In the genomic region with DNA sequence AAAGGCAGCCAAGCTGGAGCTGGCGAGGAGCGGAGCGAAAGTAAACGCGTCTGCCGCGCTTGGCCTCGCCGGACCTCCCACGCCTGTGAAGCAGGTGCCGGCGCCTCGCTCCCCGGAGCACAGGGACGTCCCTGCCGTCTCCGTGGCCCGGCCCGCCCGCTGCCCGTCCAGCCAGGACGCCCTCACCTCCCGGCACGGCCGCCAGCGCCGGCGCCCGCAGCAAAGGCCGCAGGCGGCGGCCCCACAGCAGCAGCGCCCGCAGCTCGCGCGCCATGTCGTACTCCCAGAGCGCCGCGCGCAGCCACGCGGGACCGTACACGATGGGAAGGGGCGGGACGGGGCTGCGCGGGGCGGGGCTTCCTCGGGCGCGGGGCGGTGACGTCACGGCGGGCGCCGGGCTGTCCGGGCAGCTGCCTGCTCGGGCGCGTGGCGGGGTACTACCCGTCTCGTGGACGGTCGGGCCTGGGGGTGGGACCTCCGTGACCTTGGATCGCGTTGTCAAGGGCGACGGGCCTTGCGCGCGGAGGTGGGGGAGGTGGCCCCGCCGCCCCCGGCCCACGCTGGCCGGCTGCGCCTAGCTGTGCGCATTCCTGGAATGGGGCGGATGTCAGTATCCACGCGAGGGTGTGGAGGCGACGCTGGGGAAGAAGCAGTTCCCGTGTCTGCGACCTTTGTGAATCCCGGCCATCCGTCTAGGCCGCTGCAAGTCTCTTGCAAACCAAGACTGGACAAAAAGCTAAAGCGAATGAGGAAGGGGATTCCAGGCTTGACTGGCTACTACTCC, we compare ENCODE assay signal across 8 cellular contexts. TPM values are rescaled to one million over a fixed set of nuclear protein-coding genes. Genes with fewer than 3 reads are reported as not detected.
DNase-seq lines count a peak whose midpoint lies in the region; ATAC-seq and TF ChIP-seq lines count a peak whose summit lies in the region.

A gene (minus strand): TSS at position 290 of the 784 bp plus-strand sequence. CDS start 16 bp downstream, at position 274.

- H3K4me2 ChIP-seq in PC-3 (ENCODE audit: low read length) = peak within 1 kb of the TSS; percentile 93

- H3K4me1 ChIP-seq in Caco-2 (peaks cover 9% of the 10 kb centered on the region; the same call in 1 of the 2 replicates), HUES48 (ENCODE audit: control insufficient read depth, insufficient read depth, low read length) (peaks cover 8% of the 10 kb centered on the region; the same call in 1 of the 2 replicates), PC-3 (ENCODE audit: insufficient read depth, low read length) (peaks cover 10% of the 10 kb centered on the region), esophagus (ENCODE audit: control insufficient read depth in 2 of 2, insufficient read depth in 2 of 2, low read length in 1 of 2) (peaks cover 0 to 6% of the 10 kb centered on the region in 2 donors), muscle layer of colon (ENCODE audit: insufficient read depth, low read length) (peaks cover 7% of the 10 kb centered on the region)

- H3K4me3 ChIP-seq in Caco-2 (ENCODE audit: low read depth, low read length) (peak within 1 kb of the TSS; percentile 98), HUES48 (ENCODE audit: low read depth, low read length) (peak within 1 kb of the TSS; percentile 93), PC-3 (ENCODE audit: low read length) (peak within 1 kb of the TSS; percentile 99), esophagus (ENCODE audit: low read depth in 1 of 2, low read length in 2 of 2) (peak within 1 kb of the TSS; percentile 89 to 95), muscle layer of colon (ENCODE audit: low read depth in 1 of 2, low read length in 2 of 2) (peak within 1 kb of the TSS; percentile 39 to 54)

- peaks cover 24% of the 10 kb centered on the region for H3K4me1 Mint-ChIP-seq in Caco-2 (ENCODE audit: low read depth, unreplicated experiment)
- H3K4me1 Mint-ChIP-seq in activated T-cell treated with anti-CD3 and anti-CD28 coated beads, Interleukin-2, amount 50 U/mL, for 24 hours (ENCODE audit: low read depth) = peaks cover 45% of the 10 kb centered on the region

- peak within 1 kb of the TSS; percentile 76 for H3K27ac Mint-ChIP-seq in Caco-2 (ENCODE audit: unreplicated experiment)
- peak within 1 kb of the TSS; percentile 95 for H3K27ac Mint-ChIP-seq in activated T-cell treated with anti-CD3 and anti-CD28 coated beads, Interleukin-2, amount 50 U/mL, for 24 hours

- BruUV-seq in Caco-2 (replicated peaks; lab: Mats Ljungman, UMichigan) = no TSS peak
- BruUV-seq in PC-3 (replicated peaks; lab: Mats Ljungman, UMichigan) = no TSS peak

- peak within 1 kb of the TSS; percentile 96 for H2AFZ ChIP-seq in PC-3 (ENCODE audit: low read length)

- H3K79me2 ChIP-seq in PC-3 (ENCODE audit: low read length) = peaks cover 48% of the 10 kb centered on the region

- peak within 1 kb of the TSS; percentile 80 for H3K27ac ChIP-seq in HUES48 (ENCODE audit: low read depth, low read length)
- H3K27ac ChIP-seq in PC-3 (ENCODE audit: low read length) = peak within 1 kb of the TSS; percentile 66
- H3K27ac ChIP-seq in esophagus (ENCODE audit: low read depth in 2 of 2, low read length in 1 of 2) = peak within 1 kb of the TSS; percentile 80 to 87
- peak within 1 kb of the TSS; percentile 94 for H3K27ac ChIP-seq in muscle layer of colon (ENCODE audit: low read depth, low read length)

- H3K9me3 Mint-ChIP-seq in Caco-2 (ENCODE audit: unreplicated experiment) = no peaks in the 10 kb centered on the region
- H3K9me3 Mint-ChIP-seq in activated T-cell treated with anti-CD3 and anti-CD28 coated beads, Interleukin-2, amount 50 U/mL, for 24 hours = no peaks in the 10 kb centered on the region

- no peaks in the 10 kb centered on the region for H3F3A ChIP-seq in PC-3 (ENCODE audit: low read length, unreplicated experiment)

- peak; percentile 87 to 89 for DNase-seq in Caco-2
- DNase-seq in PC-3 = peak; percentile 72
- DNase-seq in activated T-cell treated with anti-CD3 and anti-CD28 coated beads, Interleukin-2, amount 50 U/mL, for 24 hours = peak; percentile 97
- DNase-seq in stimulated activated CD8-positive, alpha-beta memory T cell treated with anti-CD3 and anti-CD28 coated beads, Interleukin-4, amount 100 ng/mL, for 48 hours = peak; percentile 94

- TF ChIP-seq CTCF in Caco-2 (IDR thresholded peaks at IDR 0.05; ENCODE audit: insufficient read depth in 1 of 2, low read depth in 1 of 2, low read length in 1 of 2, severe bottlenecking in 1 of 2, unreplicated experiment in 1 of 2) (no peak), PC-3 (conservative IDR thresholded peaks at IDR 0.05; ENCODE audit: low read depth, low read length) (no peak)

- WGBS in esophagus, 2 donors = 0 to 1% methylated on average over 48 to 95 of the region's 95 CpGs

- H3K4me3 Mint-ChIP-seq in Caco-2 (ENCODE audit: unreplicated experiment) = peak within 1 kb of the TSS; percentile 79
- peak within 1 kb of the TSS; percentile 93 for H3K4me3 Mint-ChIP-seq in activated T-cell treated with anti-CD3 and anti-CD28 coated beads, Interleukin-2, amount 50 U/mL, for 24 hours

- H3K27me3 ChIP-seq in Caco-2 (replicated peaks; ENCODE audit: control insufficient read depth, insufficient read depth, low read length) (no peaks in the 10 kb centered on the region), HUES48 (ENCODE audit: control insufficient read depth, insufficient read depth, low read length) (no peaks in the 10 kb centered on the region), PC-3 (ENCODE audit: low read length) (no peaks in the 10 kb centered on the region), esophagus (ENCODE audit: control insufficient read depth in 1 of 2, insufficient read depth in 2 of 2, low read length in 2 of 2) (no peaks in the 10 kb centered on the region), muscle layer of colon (ENCODE audit: control insufficient read depth in 1 of 2, insufficient read depth in 2 of 2, low read length in 2 of 2) (no peaks in the 10 kb centered on the region)

- ATAC-seq in GM21367 (IDR thresholded peaks at IDR 0.05; ENCODE audit: unreplicated experiment) = peak; percentile 85
- ATAC-seq in PC-3 = peak; percentile 90

- H3K36me3 ChIP-seq in Caco-2 (ENCODE audit: control insufficient read depth, insufficient read depth, low read length) (no peaks in the 10 kb centered on the region), HUES48 (ENCODE audit: control insufficient read depth, insufficient read depth, low read length) (peaks cover 18% of the 10 kb centered on the region), PC-3 (ENCODE audit: low read depth, low read length) (peaks cover 4% of the 10 kb centered on the region), esophagus (ENCODE audit: control insufficient read depth in 2 of 2, insufficient read depth in 2 of 2, low read length in 1 of 2) (peaks cover 0 to 2% of the 10 kb centered on the region in 2 donors), muscle layer of colon (ENCODE audit: insufficient read depth, low read length) (no peaks in the 10 kb centered on the region)

- no peaks in the 10 kb centered on the region for H3K27me3 Mint-ChIP-seq in Caco-2 (ENCODE audit: insufficient read depth, unreplicated experiment)
- no peaks in the 10 kb centered on the region for H3K27me3 Mint-ChIP-seq in activated T-cell treated with anti-CD3 and anti-CD28 coated beads, Interleukin-2, amount 50 U/mL, for 24 hours

- intact Hi-C loops in Caco-2 (cut with micrococcal nuclease; ENCODE audit: unreplicated experiment) = no loop called here
- intact Hi-C loops in PC-3 (cut with micrococcal nuclease) = no loop called here

- H3K9me3 ChIP-seq in Caco-2 = no peaks in the 10 kb centered on the region
- no peaks in the 10 kb centered on the region for H3K9me3 ChIP-seq in HUES48 (ENCODE audit: control insufficient read depth, insufficient read depth, low read length)
- no peaks in the 10 kb centered on the region for H3K9me3 ChIP-seq in PC-3 (ENCODE audit: low read length)
- no peaks in the 10 kb centered on the region for H3K9me3 ChIP-seq in esophagus (ENCODE audit: control insufficient read depth in 2 of 2, insufficient read depth in 1 of 2, low read depth in 1 of 2, low read length in 1 of 2)
- no peaks in the 10 kb centered on the region for H3K9me3 ChIP-seq in muscle layer of colon (ENCODE audit: low read length)

- CTCF ChIA-PET in Caco-2 (lab: Charles Lee) (no interaction called here), PC-3 (lab: Charles Lee) (no interaction called here)

- no peaks in the 10 kb centered on the region for H4K20me1 ChIP-seq in PC-3 (ENCODE audit: low read length)

- H3K9me2 ChIP-seq in PC-3 (replicated peaks; ENCODE audit: low read length) = no peaks in the 10 kb centered on the region

- H3K36me3 Mint-ChIP-seq in Caco-2 (ENCODE audit: insufficient read depth, unreplicated experiment) = peaks cover 32% of the 10 kb centered on the region
- H3K36me3 Mint-ChIP-seq in activated T-cell treated with anti-CD3 and anti-CD28 coated beads, Interleukin-2, amount 50 U/mL, for 24 hours (ENCODE audit: low read depth) = peaks cover 43% of the 10 kb centered on the region

- POLR2A ChIA-PET in Caco-2 (lab: Charles Lee) (interaction anchor here (0.6 to 1.1 kb wide), 2 partner anchors 16 to 71 kb away, joined by 3 to 9 read pairs; no protein-coding TSS in a partner anchor), PC-3 (lab: Charles Lee; ENCODE audit: unreplicated experiment) (interaction anchor here (0.5 kb wide), 1 partner anchor 16 kb away, joined by 8 read pairs; no protein-coding TSS in a partner anchor)

- H3K9ac ChIP-seq in HUES48 (ENCODE audit: low read depth, low read length) (peak within 1 kb of the TSS; percentile 90), PC-3 (ENCODE audit: low read length) (peak within 1 kb of the TSS; percentile 99), muscle layer of colon (ENCODE audit: low read length) (peak within 1 kb of the TSS; percentile 27)

RNA-seq across cellular contexts. Expression of the gene that starts here (rescaled TPM):
- total RNA-seq in Caco-2 (2022) = 173 and 199 TPM in 2 replicates
- 243 and 382 TPM in 2 replicates for total RNA-seq in PC-3 (2014; rRNA removed)
- polyA plus RNA-seq in esophagus = 10 to 100 TPM; 46.8 to 87.9 TPM

Comparison
In these comparisons a context has a peak if more than half of its experiments do, and no peak if none do; other contexts are left out.
1. Peak in every context shown above with its lines: DNase-seq, ATAC-seq, H3K4me3 ChIP-seq and H3K27ac ChIP-seq.
2. H3K4me3 ChIP-seq: peak in every context shown above with its lines; median percentile 99 in PC-3; 98 in Caco-2; 93 in HUES48; 92 in esophagus; 46 in muscle layer of colon.
3. H3K9ac ChIP-seq: peak in every context shown above with its lines; median percentile 99 in PC-3; 90 in HUES48; 27 in muscle layer of colon.